9 cellular contexts compared by ENCODE assay signal in genomic region chr2:909764-910379, GRCh38. TPM values are rescaled to one million over a fixed set of nuclear protein-coding genes. Genes with fewer than 3 reads are reported as not detected.
DNase-seq lines count a peak whose midpoint lies in the region; ATAC-seq, FAIRE-seq and TF ChIP-seq lines count a peak whose summit lies in the region.
"Not testable (repeated sequence)": the region's sequence is repeated elsewhere in the genome, so short reads cannot be mapped to it uniquely, and the experiment has no call there.
"Had no signal": no experiment of that assay in that cellular context is flagged by ENCODE, and none has a peak within 500 bp of the region (broad histone marks: within the 10 kb centered on the region; RNA-seq: fewer than 3 reads in every experiment).

No MANE protein-coding gene starts in this region.

- peak overlapping the region in 5 of 10 experiments; percentile 16 to 52 (median 20); a peak in 5 of 20 replicates for H3K4me3 ChIP-seq in BLaER1 treated with 17β-estradiol and CSF1 and Interleukin-3, amounts not matched to agents 10 nM and 100 nM
- not testable (repeated sequence) for H3K4me3 ChIP-seq in K562

- H3K9ac ChIP-seq in BLaER1 treated with 17β-estradiol and CSF1 and Interleukin-3, amounts not matched to agents 10 nM and 100 nM = peak overlapping the region in 3 of 11 experiments; percentile 18 to 46 (median 41); a peak in 4 of 22 replicates
- H3K9ac ChIP-seq in K562 (ENCODE audit: insufficient read depth in 1 of 2, low read depth in 2 of 2, low read length in 2 of 2) = not testable (repeated sequence)

- not testable (repeated sequence) for H3K9me1 ChIP-seq in K562 (ENCODE audit: control insufficient read depth, insufficient read depth, low read length)

- TF ChIP-seq POLR2A in K562 (conservative IDR thresholded peaks at IDR 0.05) = not testable (repeated sequence)

- peaks cover 44 to 66% (median 58%) of the 10 kb centered on the region in 11 experiments for H3K9me3 ChIP-seq in BLaER1 treated with 17β-estradiol and CSF1 and Interleukin-3, amounts not matched to agents 10 nM and 100 nM (replicated peaks in 1 of 11)
- not testable (repeated sequence) for H3K9me3 ChIP-seq in K562 (replicated peaks; ENCODE audit: control insufficient read depth, insufficient read depth, low read depth, low read length)

- not testable (repeated sequence) for TF ChIP-seq EP300 in K562 (IDR thresholded peaks at IDR 0.05; ENCODE audit: low read length)

- H4K20me1 ChIP-seq in BLaER1 treated with 17β-estradiol and CSF1 and Interleukin-3, amounts not matched to agents 10 nM and 100 nM; K562 (replicated peaks; ENCODE audit: control insufficient read depth, insufficient read depth, low read length): not testable (repeated sequence)

- not testable (repeated sequence) for H3K36me3 ChIP-seq in BLaER1 treated with 17β-estradiol and CSF1 and Interleukin-3, amounts not matched to agents 10 nM and 100 nM; K562 (ENCODE audit: control insufficient read depth, insufficient read depth, low read length)

- not testable (repeated sequence) for DNase-seq in GM19239 (ENCODE audit: insufficient read length, low spot score); activated CD8-positive, alpha-beta memory T cell treated with anti-CD3 and anti-CD28 coated beads, Interleukin-2, amount 10 ng/mL, durations not matched to agents 7 days and 5 days; K562 (ENCODE audit: extremely low read depth in 1 of 4, low spot score in 3 of 4)
- peak; percentile 29 for DNase-seq in RPMI7951 (ENCODE audit: low read depth)
- DNase-seq in mucosa of gallbladder (ENCODE audit: low spot score) = peak; percentile 6

- intact Hi-C loops in K562 (cut with micrococcal nuclease) = not testable (repeated sequence)

- H3K9me3 Mint-ChIP-seq in IgD-negative memory B cell; stimulated activated memory B cell treated with anti-CD40 and anti-IgM and Interleukin-4, amounts not matched to agents 10 μg/mL and 1 μg/mL and 100 μg/mL, for 72 hours: not testable (repeated sequence)
- H3K9me3 Mint-ChIP-seq in activated CD8-positive, alpha-beta memory T cell treated with anti-CD3 and anti-CD28 coated beads, Interleukin-2, amount 10 ng/mL, durations not matched to agents 7 days and 5 days (ENCODE audit: low read depth) = peaks cover 11% of the 10 kb centered on the region

- H3K4me1 ChIP-seq in BLaER1 treated with 17β-estradiol and CSF1 and Interleukin-3, amounts not matched to agents 10 nM and 100 nM = peaks cover 0 to 14% (median 6%) of the 10 kb centered on the region in 10 experiments; a peak in 6 of 20 replicates
- H3K4me1 ChIP-seq in K562 (replicated peaks in 1 of 2; ENCODE audit: control insufficient read depth in 2 of 2, insufficient read depth in 2 of 2, low read length in 2 of 2) = not testable (repeated sequence)

- H3K27ac Mint-ChIP-seq in IgD-negative memory B cell = peak overlapping the region in 2 of 3 donors; percentile 58 to 73
- H3K27ac Mint-ChIP-seq in activated CD8-positive, alpha-beta memory T cell treated with anti-CD3 and anti-CD28 coated beads, Interleukin-2, amount 10 ng/mL, durations not matched to agents 7 days and 5 days = peak overlapping the region; percentile 61
- H3K27ac Mint-ChIP-seq in stimulated activated memory B cell treated with anti-CD40 and anti-IgM and Interleukin-4, amounts not matched to agents 10 μg/mL and 1 μg/mL and 100 μg/mL, for 72 hours = peak overlapping the region; percentile 71

- H3K27ac ChIP-seq in BLaER1 treated with 17β-estradiol and CSF1 and Interleukin-3, amounts not matched to agents 10 nM and 100 nM = peak overlapping the region; percentile 43 to 81 (median 65); a peak in 21 of 22 replicates
- not testable (repeated sequence) for H3K27ac ChIP-seq in K562 (ENCODE audit: extremely low read depth, low read depth, low read length)

- H3K4me1 Mint-ChIP-seq in IgD-negative memory B cell; activated CD8-positive, alpha-beta memory T cell treated with anti-CD3 and anti-CD28 coated beads, Interleukin-2, amount 10 ng/mL, durations not matched to agents 7 days and 5 days; stimulated activated memory B cell treated with anti-CD40 and anti-IgM and Interleukin-4, amounts not matched to agents 10 μg/mL and 1 μg/mL and 100 μg/mL, for 72 hours: not testable (repeated sequence)

- POLR2A ChIA-PET in K562 (lab: Yijun Ruan, JAX) = not testable (repeated sequence)

- H3K4me3 Mint-ChIP-seq in IgD-negative memory B cell = peak overlapping the region in 1 of 4 donors; percentile 71
- H3K4me3 Mint-ChIP-seq in activated CD8-positive, alpha-beta memory T cell treated with anti-CD3 and anti-CD28 coated beads, Interleukin-2, amount 10 ng/mL, durations not matched to agents 7 days and 5 days; stimulated activated memory B cell treated with anti-CD40 and anti-IgM and Interleukin-4, amounts not matched to agents 10 μg/mL and 1 μg/mL and 100 μg/mL, for 72 hours: not testable (repeated sequence)

- H3K4me2 ChIP-seq in BLaER1 treated with 17β-estradiol and CSF1 and Interleukin-3, amounts not matched to agents 10 nM and 100 nM = peak overlapping the region in 2 of 11 experiments; percentile 11 to 26; a peak in 1 of 22 replicates
- H3K4me2 ChIP-seq in K562 (ENCODE audit: insufficient read depth, low read length) = not testable (repeated sequence)

- 0 out of 2 replicates have a peak overlapping the region, but pooled peaks have one; percentile 24 for H2AFZ ChIP-seq in K562 (ENCODE audit: low read depth, low read length)

- TF ChIP-seq CTCF in K562 (IDR thresholded peaks at IDR 0.05 in 2 of 3, conservative IDR thresholded peaks at IDR 0.05 in 1 of 3; ENCODE audit: insufficient read depth in 2 of 3, low read depth in 1 of 3, low read length in 3 of 3) = not testable (repeated sequence)

- in situ Hi-C loops in K562 (cut with MboI) = not testable (repeated sequence)

- not testable (repeated sequence) for H3K27me3 Mint-ChIP-seq in IgD-negative memory B cell; activated CD8-positive, alpha-beta memory T cell treated with anti-CD3 and anti-CD28 coated beads, Interleukin-2, amount 10 ng/mL, durations not matched to agents 7 days and 5 days; stimulated activated memory B cell treated with anti-CD40 and anti-IgM and Interleukin-4, amounts not matched to agents 10 μg/mL and 1 μg/mL and 100 μg/mL, for 72 hours

- H3K79me2 ChIP-seq in K562 (ENCODE audit: control insufficient read depth, insufficient read depth, low read length) = not testable (repeated sequence)

- CTCF ChIA-PET in activated CD8-positive, alpha-beta memory T cell treated with anti-CD3 and anti-CD28 coated beads, Interleukin-2, amount 10 ng/mL, durations not matched to agents 7 days and 5 days (lab: Charles Lee); K562 (lab: Yijun Ruan, JAX; ENCODE audit: low intra/inter-chr PET ratio): not testable (repeated sequence)

- FAIRE-seq in GM19239 (lab: Jason Lieb, UNC) = peak; percentile 40
- FAIRE-seq in K562 (lab: Jason Lieb, UNC) = peak; percentile 73

- not testable (repeated sequence) for BruUV-seq in K562 (replicated peaks; lab: Mats Ljungman, UMichigan)

- TF ChIP-seq RAD21 in K562 (CRISPR knock-in tag; conservative IDR thresholded peaks at IDR 0.05 in 1 of 2, IDR thresholded peaks at IDR 0.05 in 1 of 2) = not testable (repeated sequence)

- 18% methylated on average over 20 of the region's 27 CpGs for WGBS in K562 (ENCODE audit: insufficient coverage, low coverage, missing lambda C conversion rate)

- ATAC-seq in activated CD8-positive, alpha-beta memory T cell treated with anti-CD3 and anti-CD28 coated beads, Interleukin-2, amount 10 ng/mL, durations not matched to agents 7 days and 5 days; K562; stimulated activated memory B cell treated with anti-CD40 and anti-IgM and Interleukin-4, amounts not matched to agents 10 μg/mL and 1 μg/mL and 100 μg/mL, for 72 hours: not testable (repeated sequence)

- H3K27me3 ChIP-seq in BLaER1 treated with 17β-estradiol and CSF1 and Interleukin-3, amounts not matched to agents 10 nM and 100 nM = not testable (repeated sequence)
- H3K27me3 ChIP-seq in K562 (ENCODE audit: control insufficient read depth in 2 of 2, insufficient read depth in 2 of 2, low read length in 2 of 2) = peaks cover 2 to 36% of the 10 kb centered on the region in 2 experiments; a peak in 4 of 5 replicates

- not testable (repeated sequence) for H3K36me3 Mint-ChIP-seq in IgD-negative memory B cell; activated CD8-positive, alpha-beta memory T cell treated with anti-CD3 and anti-CD28 coated beads, Interleukin-2, amount 10 ng/mL, durations not matched to agents 7 days and 5 days; stimulated activated memory B cell treated with anti-CD40 and anti-IgM and Interleukin-4, amounts not matched to agents 10 μg/mL and 1 μg/mL and 100 μg/mL, for 72 hours

RNA-seq across cellular contexts. Expression of gene SNTG2, which starts 40.8 kb away (rescaled TPM):
- polyA plus RNA-seq in IgD-negative memory B cell = not detected
- total RNA-seq in RPMI7951 (2014; rRNA removed; shearing (Covaris generic)) = not detected in 2 replicates
- total RNA-seq in activated CD8-positive, alpha-beta memory T cell treated with anti-CD3 and anti-CD28 coated beads, Interleukin-2, amount 10 ng/mL, durations not matched to agents 7 days and 5 days = 1 to 10 TPM in 1 of 2 experiments, under 1 TPM in 1; 0.37 to 1.6 TPM
- not detected in 2 replicates for total RNA-seq in K562 (2011; cell fraction: chromatin; rRNA removed; ENCODE audit: low replicate concordance)
- not detected in 2 replicates for total RNA-seq in K562 (2011; cell fraction: nucleolus; rRNA removed)
- not detected in 2 replicates for total RNA-seq in K562 (2011; cell fraction: nucleoplasm; rRNA removed)
- not detected in 2 replicates for total RNA-seq in K562 (2014; rRNA removed)
- total RNA-seq in K562 (2014; rRNA removed; fragmentation: Illumina TruSeq; extraction: Trizol) = not detected in 2 replicates
- total RNA-seq in K562 (2015; rRNA removed; fragmentation: Illumina TruSeq; extraction: Trizol) = not detected in 2 replicates
- not detected in 2 replicates for total RNA-seq in K562 (2021)
- not detected in 2 replicates for polyA plus RNA-seq in K562 (2011; rRNA removed)
- not detected in 2 replicates for polyA plus RNA-seq in K562 (2011; cell fraction: cytosol; rRNA removed)
- polyA plus RNA-seq in K562 (2011; cell fraction: nucleus; rRNA removed) = not detected in 2 replicates
- 0.14 TPM in 1 of 2 replicates, not detected in the other for polyA plus RNA-seq in K562 (2012)
- polyA plus RNA-seq in K562 (2014; fragmentation: Illumina TruSeq; extraction: Trizol) = not detected in 2 replicates
- not detected for polyA plus RNA-seq in K562 (2014; fragmentation: Nextera tagmentation; extraction: Ambion mirVana)
- not detected in 2 replicates for polyA plus RNA-seq in K562 (2014; rRNA removed)
- polyA minus RNA-seq in K562 (2011; rRNA and poly(A)+ RNA removed) = not detected in 2 replicates
- polyA minus RNA-seq in K562 (2011; cell fraction: cytosol; rRNA and poly(A)+ RNA removed) = not detected in 2 replicates
- not detected in 2 replicates for polyA minus RNA-seq in K562 (2011; cell fraction: nucleus; rRNA and poly(A)+ RNA removed)
- 2.0 TPM for total RNA-seq in mucosa of gallbladder
- total RNA-seq: Calu3 had no signal
